Comparison of ENCODE assay signal across 13 cellular contexts in the genomic region with DNA sequence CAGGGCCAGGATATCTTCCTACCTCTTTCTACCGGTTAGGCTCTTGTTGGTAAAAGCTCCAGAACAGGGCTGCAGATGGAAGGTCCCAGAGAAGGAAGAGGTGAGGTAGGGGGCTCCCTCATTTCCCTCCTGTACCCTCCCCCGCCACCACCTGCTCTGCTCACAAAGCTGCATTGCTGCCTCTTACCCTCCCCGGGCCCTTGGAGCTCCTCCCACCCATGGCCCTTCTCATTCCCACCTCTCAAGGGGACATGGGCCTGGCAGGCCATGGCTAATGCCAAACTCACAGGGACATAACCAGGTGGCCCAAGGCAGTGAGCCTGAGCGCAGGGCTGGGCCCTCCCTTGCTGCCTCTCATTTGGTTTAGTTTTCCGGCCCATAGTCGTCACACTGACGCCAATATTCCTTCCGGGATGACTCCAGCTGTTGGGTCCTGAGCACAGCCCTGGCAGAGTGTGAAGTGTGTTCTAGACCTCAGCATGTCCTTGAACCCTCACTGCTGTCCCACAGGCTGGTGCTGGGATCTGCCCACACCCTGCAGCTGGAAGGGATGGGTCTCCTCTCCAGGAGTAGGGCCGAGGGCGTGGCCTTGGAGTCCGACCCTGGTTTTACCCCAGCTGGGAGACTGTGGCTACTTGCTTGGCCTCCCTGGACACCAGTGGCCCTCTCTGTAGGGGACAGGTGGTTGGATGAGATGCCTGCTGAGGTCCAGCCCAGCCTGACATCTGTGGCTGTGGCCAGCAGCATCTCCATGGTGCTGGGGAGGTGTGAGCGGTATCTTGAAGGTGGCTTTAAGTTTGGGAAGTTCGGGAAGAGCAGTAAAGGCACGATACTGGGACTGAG.
"Had no signal": no experiment of that assay in that cellular context is flagged by ENCODE, and none has a peak within 500 bp of the region (broad histone marks: within the 10 kb centered on the region; RNA-seq: fewer than 3 reads in every experiment).

No MANE protein-coding gene starts in this region.

- H3K4me3 ChIP-seq: hepatocyte, prostate gland, right lobe of liver, stomach had no signal

- H3K4me3 Mint-ChIP-seq: activated CD4-positive, alpha-beta T cell treated with anti-CD3 and anti-CD28 coated beads, Interleukin-2, amount 10 ng/mL, durations not matched to agents 24 days and 14 days; nephron progenitor cell; T-helper 1 cell treated with Interleukin-12 subunit alpha and Interleukin-12 subunit beta and Interleukin-4 antibody, amounts not matched to agents 30 μg/mL and 1 μg/mL, for 36 hours had no signal

- H3K27me3 Mint-ChIP-seq: activated CD4-positive, alpha-beta T cell treated with anti-CD3 and anti-CD28 coated beads, Interleukin-2, amount 10 ng/mL, durations not matched to agents 24 days and 14 days had no signal

- H3K9me3 ChIP-seq: prostate gland, right lobe of liver, stomach had no signal

- H3K9me3 Mint-ChIP-seq: activated CD4-positive, alpha-beta T cell treated with anti-CD3 and anti-CD28 coated beads, Interleukin-2, amount 10 ng/mL, durations not matched to agents 24 days and 14 days; nephron progenitor cell; T-helper 1 cell treated with Interleukin-12 subunit alpha and Interleukin-12 subunit beta and Interleukin-4 antibody, amounts not matched to agents 30 μg/mL and 1 μg/mL, for 36 hours had no signal

- H3K4me1 ChIP-seq: prostate gland, right lobe of liver had no signal

- DNase-seq: activated CD4-positive, alpha-beta T cell treated with anti-CD3 and anti-CD28 coated beads, Interleukin-2, amount 10 ng/mL, durations not matched to agents 24 days and 14 days; activated CD4-positive, CD25-positive, alpha-beta regulatory T cell; activated CD8-positive, alpha-beta memory T cell treated with anti-CD3 and anti-CD28 coated beads, Interleukin-2, amount 50 U/mL, for 48 hours; anterior cingulate cortex; kidney; mesendoderm; nephron progenitor cell; right lobe of liver; stomach had no signal

- H3K27me3 ChIP-seq: hepatocyte, right lobe of liver, stomach had no signal

- H3K27ac ChIP-seq: hepatocyte, prostate gland, right lobe of liver, stomach had no signal

- ATAC-seq: esophagus mucosa had no signal

- H3K27ac Mint-ChIP-seq: activated CD4-positive, alpha-beta T cell treated with anti-CD3 and anti-CD28 coated beads, Interleukin-2, amount 10 ng/mL, durations not matched to agents 24 days and 14 days; nephron progenitor cell; T-helper 1 cell treated with Interleukin-12 subunit alpha and Interleukin-12 subunit beta and Interleukin-4 antibody, amounts not matched to agents 30 μg/mL and 1 μg/mL, for 36 hours had no signal

- H3K4me1 Mint-ChIP-seq: activated CD4-positive, alpha-beta T cell treated with anti-CD3 and anti-CD28 coated beads, Interleukin-2, amount 10 ng/mL, durations not matched to agents 24 days and 14 days had no signal
